In genomic region chr17:18194804-18195203, GRCh38 we compare ENCODE assay signal across 1 cellular context.
TF ChIP-seq lines count a peak whose summit lies in the region.

No MANE protein-coding gene starts in this region.

TF ChIP-seq in WTC11, 78 proteins besides CTCF, POLR2A, EP300 and RAD21 (continued from another document):
- TF ChIP-seq ZNF532 (CRISPR knock-in tag; IDR thresholded peaks at IDR 0.05; ENCODE audit: borderline replicate concordance): no peak
- TF ChIP-seq CDX4 (CRISPR knock-in tag; IDR thresholded peaks at IDR 0.05; ENCODE audit: borderline replicate concordance): no peak
- TF ChIP-seq JUN (CRISPR knock-in tag; IDR thresholded peaks at IDR 0.05): no peak
TF ChIP-seq in WTC11: peak in this region for 0.
